ENCODE assay signal across 1 cellular context in the genomic region with DNA sequence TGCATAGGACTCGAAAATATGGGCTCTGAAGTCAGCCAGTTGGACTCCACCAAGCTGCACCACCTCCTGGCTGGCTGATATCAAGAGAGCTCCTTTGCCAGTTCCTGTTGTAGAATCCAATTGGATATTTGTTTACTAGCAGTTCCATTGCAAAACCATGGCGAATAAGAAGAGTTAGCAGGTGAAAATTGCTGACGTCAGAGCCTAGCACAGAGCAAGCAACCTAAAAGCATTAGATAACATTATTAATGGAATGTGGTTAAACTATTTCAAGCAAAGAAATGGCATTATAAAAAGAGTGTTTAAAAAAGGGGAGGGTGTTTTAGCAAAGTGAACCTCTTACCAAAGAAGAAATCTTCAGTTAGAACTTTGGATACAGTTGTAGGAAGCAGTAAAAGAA.
TF ChIP-seq lines count a peak whose summit lies in the region.

No MANE protein-coding gene starts in this region.

TF ChIP-seq in HepG2, 621 proteins besides CTCF, POLR2A, EP300 and RAD21:
- TF ChIP-seq CREB1 (IDR thresholded peaks at IDR 0.05) = peak; percentile 72
- TF ChIP-seq CREB1 (CRISPR knock-in tag; IDR thresholded peaks at IDR 0.05) = no peak
- peak in 1 of 2 experiments; percentile 53; a peak in 1 of 4 replicates for TF ChIP-seq MAFK (conservative IDR thresholded peaks at IDR 0.05 in 1 of 2, IDR thresholded peaks at IDR 0.05 in 1 of 2; ENCODE audit: low read length in 2 of 2)
- no peak for TF ChIP-seq ZNF552 (CRISPR knock-in tag; IDR thresholded peaks at IDR 0.05; ENCODE audit: borderline replicate concordance)
